ENCODE assay signal across 24 cellular contexts in genomic region chr20:59314872-59315500, GRCh38. TPM values are rescaled to one million over a fixed set of nuclear protein-coding genes. Genes with fewer than 3 reads are reported as not detected.
"Had no signal": no experiment of that assay in that cellular context is flagged by ENCODE, and none has a peak within 500 bp of the region (broad histone marks: within the 10 kb centered on the region; RNA-seq: fewer than 3 reads in every experiment).

No MANE protein-coding gene starts in this region.

- DNase-seq: activated B cell treated with CpG ODN at 0.5 μM for 24 hours; activated CD4-positive, alpha-beta memory T cell treated with anti-CD3 and anti-CD28 coated beads, Interleukin-2, amount 10 ng/mL, durations not matched to agents 7 days and 5 days; activated CD4-positive, alpha-beta T cell treated with anti-CD3 and anti-CD28 coated beads for 48 hours; activated CD8-positive, alpha-beta memory T cell treated with anti-CD3 and anti-CD28 coated beads, Interleukin-2, amount 10 ng/mL, durations not matched to agents 7 days and 5 days; activated naive CD4-positive, alpha-beta T cell treated with Interleukin-2 at 50 U/mL for 16 hours; activated T-cell treated with anti-CD3 and anti-CD28 coated beads, Interleukin-2, amount 50 U/mL, for 1 hour; caudate nucleus; effector memory CD8-positive, alpha-beta T cell; head of caudate nucleus; left ventricle myocardium superior; psoas muscle; right cardiac atrium; small intestine; stimulated activated CD4-positive, alpha-beta T cell treated with anti-CD3 and anti-CD28 coated beads, Interleukin-15, amount 100 ng/mL, for 24 hours; stimulated activated CD4-positive, alpha-beta T cell treated with anti-CD3 and anti-CD28 coated beads, Interleukin-2, amount 100 ng/mL, for 48 hours; transverse colon had no signal

- H3K36me3 ChIP-seq: neural progenitor cell, transverse colon, vagina had no signal

- H2AFZ ChIP-seq: neural progenitor cell had no signal

- H3K27ac ChIP-seq: neural progenitor cell, psoas muscle, vagina had no signal

- H3K4me2 ChIP-seq: neural progenitor cell had no signal

- H3K4me1 ChIP-seq: psoas muscle, vagina had no signal

- H3K9me3 ChIP-seq: body of pancreas, psoas muscle, transverse colon, vagina had no signal

- H3K4me3 ChIP-seq: body of pancreas, neural progenitor cell, psoas muscle, transverse colon, vagina had no signal

- ATAC-seq: activated CD8-positive, alpha-beta memory T cell treated with anti-CD3 and anti-CD28 coated beads, Interleukin-2, amount 10 ng/mL, durations not matched to agents 7 days and 5 days; body of pancreas; effector memory CD8-positive, alpha-beta T cell; left ventricle myocardium superior; psoas muscle; right cardiac atrium had no signal

- H3K27me3 ChIP-seq: body of pancreas, neural progenitor cell, transverse colon, vagina had no signal

RNA-seq across cellular contexts. Expression of gene EDN3, which starts 14.6 kb away (rescaled TPM):
- total RNA-seq: activated B cell treated with CpG ODN at 0.5 μM for 24 hours; activated CD8-positive, alpha-beta memory T cell treated with anti-CD3 and anti-CD28 coated beads, Interleukin-2, amount 10 ng/mL, durations not matched to agents 7 days and 5 days; activated T-helper 2 cell treated with anti-CD3 and anti-CD28 coated beads, Interferon-gamma antibody, Interleukin-2, Interleukin-4, amounts not matched to agents 10 μg/mL and 5 μg/mL and 100 μg/mL, durations not matched to agents 14 hours and 24 hours and 36 hours; dermis microvascular lymphatic vessel endothelial cell; kidney epithelial cell; left ventricle myocardium superior; mononuclear cell; osteoblast; right cardiac atrium had no signal
- polyA plus RNA-seq: right cardiac atrium had no signal
